31 cellular contexts compared by ENCODE assay signal in genomic region chr11:78446210-78446609, GRCh38.
"Had no signal": no experiment of that assay in that cellular context is flagged by ENCODE, and none has a peak within 500 bp of the region (broad histone marks: within the 10 kb centered on the region; RNA-seq: fewer than 3 reads in every experiment).

No MANE protein-coding gene starts in this region.

- H3K36me3 ChIP-seq: adrenal gland, breast epithelium, cardiac muscle cell, colonic mucosa had no signal

- H3K27me3 ChIP-seq: adrenal gland, breast epithelium, cardiac muscle cell, colonic mucosa had no signal

- H3K4me1 ChIP-seq: adrenal gland, breast epithelium, colonic mucosa had no signal

- H3K27ac ChIP-seq: adrenal gland, breast epithelium, cardiac muscle cell, colonic mucosa, VCaP had no signal

- H3K9me3 Mint-ChIP-seq: activated CD8-positive, alpha-beta T cell treated with anti-CD3 and anti-CD28 coated beads for 36 hours; activated naive CD4-positive, alpha-beta T cell treated with anti-CD3 and anti-CD28 coated beads for 36 hours; activated naive CD4-positive, alpha-beta T cell treated with anti-CD3 and anti-CD28 coated beads, Interleukin-2, amount 50 U/mL, for 24 hours; activated naive CD8-positive, alpha-beta T cell treated with anti-CD3 and anti-CD28 coated beads for 36 hours; activated naive CD8-positive, alpha-beta T cell treated with anti-CD3 and anti-CD28 coated beads, Interleukin-2, amount 50 U/mL, for 24 hours; activated T-cell treated with anti-CD3 and anti-CD28 coated beads, Interleukin-2, amount 50 U/mL, for 4 hours; activated T-helper 17 cell treated with anti-CD3 and anti-CD28 coated beads, Interleukin-2, amount 50 U/mL, for 72 hours; brain; endodermal cell; WTC11 had no signal

- H3K27me3 Mint-ChIP-seq: activated CD8-positive, alpha-beta T cell treated with anti-CD3 and anti-CD28 coated beads for 36 hours; activated naive CD4-positive, alpha-beta T cell treated with anti-CD3 and anti-CD28 coated beads, Interleukin-2, amount 50 U/mL, for 24 hours; activated naive CD8-positive, alpha-beta T cell treated with anti-CD3 and anti-CD28 coated beads for 36 hours; activated naive CD8-positive, alpha-beta T cell treated with anti-CD3 and anti-CD28 coated beads, Interleukin-2, amount 50 U/mL, for 24 hours; activated T-helper 17 cell treated with anti-CD3 and anti-CD28 coated beads, Interleukin-2, amount 50 U/mL, for 72 hours; brain had no signal

- ATAC-seq: activated CD8-positive, alpha-beta T cell treated with anti-CD3 and anti-CD28 coated beads for 36 hours; activated naive CD8-positive, alpha-beta T cell treated with anti-CD3 and anti-CD28 coated beads, Interleukin-2, amount 50 U/mL, for 24 hours; activated T-cell treated with anti-CD3 and anti-CD28 coated beads, Interleukin-2, amount 50 U/mL, for 4 hours; activated T-helper 17 cell treated with anti-CD3 and anti-CD28 coated beads, Interleukin-2, amount 50 U/mL, for 72 hours; esophagus mucosa; WTC11 had no signal

- H3K4me3 Mint-ChIP-seq: activated CD8-positive, alpha-beta T cell treated with anti-CD3 and anti-CD28 coated beads for 36 hours; activated naive CD4-positive, alpha-beta T cell treated with anti-CD3 and anti-CD28 coated beads for 36 hours; activated naive CD4-positive, alpha-beta T cell treated with anti-CD3 and anti-CD28 coated beads, Interleukin-2, amount 50 U/mL, for 24 hours; activated naive CD8-positive, alpha-beta T cell treated with anti-CD3 and anti-CD28 coated beads for 36 hours; activated naive CD8-positive, alpha-beta T cell treated with anti-CD3 and anti-CD28 coated beads, Interleukin-2, amount 50 U/mL, for 24 hours; activated T-cell treated with anti-CD3 and anti-CD28 coated beads, Interleukin-2, amount 50 U/mL, for 4 hours; activated T-helper 17 cell treated with anti-CD3 and anti-CD28 coated beads, Interleukin-2, amount 50 U/mL, for 72 hours; brain; endodermal cell; WTC11 had no signal

- DNase-seq: activated CD4-positive, alpha-beta T cell treated with anti-CD3 and anti-CD28 coated beads for 1 hour; activated CD4-positive, alpha-beta T cell treated with anti-CD3 and anti-CD28 coated beads for 4 hours; activated CD4-positive, alpha-beta T cell treated with anti-CD3 and anti-CD28 coated beads, Interleukin-2, amount 50 U/mL, for 1 hour; activated CD4-positive, alpha-beta T cell treated with anti-CD3 and anti-CD28 coated beads, Interleukin-2, amount 50 U/mL, for 48 hours; activated CD8-positive, alpha-beta memory T cell treated with anti-CD3 and anti-CD28 coated beads for 24 hours; activated CD8-positive, alpha-beta T cell treated with anti-CD3 and anti-CD28 coated beads for 36 hours; activated effector memory CD4-positive, alpha-beta T cell treated with anti-CD3 and anti-CD28 coated beads, Interleukin-2, amount 50 U/mL, for 16 hours; activated naive CD4-positive, alpha-beta T cell treated with anti-CD3 and anti-CD28 coated beads for 36 hours; activated naive CD8-positive, alpha-beta T cell treated with anti-CD3 and anti-CD28 coated beads for 36 hours; activated naive CD8-positive, alpha-beta T cell treated with anti-CD3 and anti-CD28 coated beads, Interleukin-2, amount 50 U/mL, for 24 hours; activated T-cell treated with anti-CD3 and anti-CD28 coated beads, Interleukin-2, amount 50 U/mL, for 4 hours; adrenal gland; amygdala; aorta; central memory CD4-positive, alpha-beta T cell; cerebellar nuclear complex; colonic mucosa; effector memory CD4-positive, alpha-beta T cell; endodermal cell; foreskin fibroblast; head of caudate nucleus; hippocampal formation; T-helper 2 cell had no signal

- H3K4me1 Mint-ChIP-seq: activated naive CD8-positive, alpha-beta T cell treated with anti-CD3 and anti-CD28 coated beads for 36 hours; activated T-helper 17 cell treated with anti-CD3 and anti-CD28 coated beads, Interleukin-2, amount 50 U/mL, for 72 hours; brain; WTC11 had no signal

- H3K27ac Mint-ChIP-seq: activated CD8-positive, alpha-beta T cell treated with anti-CD3 and anti-CD28 coated beads for 36 hours; activated naive CD4-positive, alpha-beta T cell treated with anti-CD3 and anti-CD28 coated beads for 36 hours; activated naive CD4-positive, alpha-beta T cell treated with anti-CD3 and anti-CD28 coated beads, Interleukin-2, amount 50 U/mL, for 24 hours; activated naive CD8-positive, alpha-beta T cell treated with anti-CD3 and anti-CD28 coated beads for 36 hours; activated naive CD8-positive, alpha-beta T cell treated with anti-CD3 and anti-CD28 coated beads, Interleukin-2, amount 50 U/mL, for 24 hours; activated T-helper 17 cell treated with anti-CD3 and anti-CD28 coated beads, Interleukin-2, amount 50 U/mL, for 72 hours; brain; endodermal cell; WTC11 had no signal

- H3K9me3 ChIP-seq: adrenal gland, breast epithelium, colonic mucosa had no signal

- H3K4me3 ChIP-seq: adrenal gland, breast epithelium, cardiac muscle cell, colonic mucosa had no signal
